Comparison of ENCODE assay signal across 14 cellular contexts in the genomic region with DNA sequence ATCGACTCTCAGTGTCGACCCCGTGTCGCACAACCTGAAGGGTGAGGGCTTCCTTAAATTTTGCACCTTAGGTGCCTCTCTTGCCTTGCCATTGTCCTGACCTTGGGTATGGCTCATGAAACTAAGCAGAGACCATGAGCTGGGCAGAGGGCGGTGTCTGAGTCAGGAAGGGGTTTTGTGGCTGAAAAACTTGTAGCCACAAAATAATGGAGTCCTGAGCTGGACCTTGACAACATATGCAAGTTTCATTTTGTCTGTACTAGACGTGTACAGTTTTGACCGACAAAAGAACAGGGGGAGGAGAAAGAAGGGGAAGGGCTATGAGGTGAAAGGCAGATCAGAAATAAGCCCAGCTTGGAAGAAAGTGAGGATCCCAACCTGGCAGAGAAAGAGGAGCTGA. TPM values are rescaled to one million over a fixed set of nuclear protein-coding genes. Genes with fewer than 3 reads are reported as not detected.
DNase-seq lines count a peak whose midpoint lies in the region; ATAC-seq and TF ChIP-seq lines count a peak whose summit lies in the region.
"Had no signal": no experiment of that assay in that cellular context is flagged by ENCODE, and none has a peak within 500 bp of the region (broad histone marks: within the 10 kb centered on the region; RNA-seq: fewer than 3 reads in every experiment).

No MANE protein-coding gene starts in this region.

- no peaks in the 10 kb centered on the region for H3K36me3 ChIP-seq in Loucy (ENCODE audit: insufficient read depth, low read length)
- H3K36me3 ChIP-seq: sigmoid colon had no signal

- H3K4me3 Mint-ChIP-seq in activated naive CD4-positive, alpha-beta T cell treated with anti-CD3 and anti-CD28 coated beads, Interleukin-2, amount 50 U/mL, for 24 hours: no peak overlapping the region
- H3K4me3 Mint-ChIP-seq in activated naive CD4-positive, alpha-beta T cell treated with anti-CD3 and anti-CD28 coated beads for 36 hours: no peak overlapping the region
- H3K4me3 Mint-ChIP-seq in stimulated activated naive B cell treated with anti-CD40 and anti-IgM and Interleukin-4, amounts not matched to agents 10 μg/mL and 1 μg/mL and 100 μg/mL, for 72 hours: no peak overlapping the region

- CTCF ChIA-PET in activated naive CD4-positive, alpha-beta T cell treated with anti-CD3 and anti-CD28 coated beads for 36 hours (lab: Charles Lee): interaction anchor here (0.6 kb wide), 1 partner anchor 141 kb away, joined by 3 read pairs; no protein-coding TSS in a partner anchor

- peak overlapping the region; percentile 63 for H3K27ac Mint-ChIP-seq in activated naive CD4-positive, alpha-beta T cell treated with anti-CD3 and anti-CD28 coated beads, Interleukin-2, amount 50 U/mL, for 24 hours
- no peak overlapping the region for H3K27ac Mint-ChIP-seq in activated naive CD4-positive, alpha-beta T cell treated with anti-CD3 and anti-CD28 coated beads for 36 hours
- H3K27ac Mint-ChIP-seq in stimulated activated naive B cell treated with anti-CD40 and anti-IgM and Interleukin-4, amounts not matched to agents 10 μg/mL and 1 μg/mL and 100 μg/mL, for 72 hours: peak overlapping the region; percentile 1

- no peak overlapping the region for H3K4me2 ChIP-seq in Loucy (ENCODE audit: low read depth, low read length, poor library complexity, severe bottlenecking)

- intact Hi-C loops in activated naive CD4-positive, alpha-beta T cell treated with anti-CD3 and anti-CD28 coated beads for 36 hours (cut with micrococcal nuclease): no loop called here

- H3K9me3 ChIP-seq in Loucy (ENCODE audit: insufficient read depth, low read depth, low read length): no peaks in the 10 kb centered on the region
- H3K9me3 ChIP-seq: sigmoid colon had no signal

- DNase-seq in activated naive CD4-positive, alpha-beta T cell treated with anti-CD3 and anti-CD28 coated beads for 36 hours: no peak
- DNase-seq in stimulated activated naive B cell treated with anti-CD40 and anti-IgM and Interleukin-4, amounts not matched to agents 10 μg/mL and 1 μg/mL and 100 μg/mL, for 72 hours: no peak
- DNase-seq in NOMO-1 (lab: John Stamatoyannopoulos, UW; ENCODE audit: unreplicated experiment in 2 of 2): no peak
- no peak for DNase-seq in ecto neural progenitor cell (ENCODE audit: low spot score)
- DNase-seq in kidney glomerular epithelial cell (lab: John Stamatoyannopoulos, UW): no peak
- DNase-seq: ACHN; amniotic stem cell; NCI-H748 treated with DMSO at 0.1 percent for 48 hours; sigmoid colon; stimulated activated CD4-positive, alpha-beta T cell treated with anti-CD3 and anti-CD28 coated beads, Interleukin-4, amount 100 ng/mL, for 1 hour had no signal

- peaks cover 37% of the 10 kb centered on the region for H3K4me1 Mint-ChIP-seq in activated naive CD4-positive, alpha-beta T cell treated with anti-CD3 and anti-CD28 coated beads, Interleukin-2, amount 50 U/mL, for 24 hours
- H3K4me1 Mint-ChIP-seq in activated naive CD4-positive, alpha-beta T cell treated with anti-CD3 and anti-CD28 coated beads for 36 hours (ENCODE audit: low read depth): peaks cover 36% of the 10 kb centered on the region
- H3K4me1 Mint-ChIP-seq in stimulated activated naive B cell treated with anti-CD40 and anti-IgM and Interleukin-4, amounts not matched to agents 10 μg/mL and 1 μg/mL and 100 μg/mL, for 72 hours: peaks cover 7 to 22% of the 10 kb centered on the region in 2 donors

- H4K20me1 ChIP-seq in Loucy (ENCODE audit: insufficient read depth, low read length, poor library complexity, severe bottlenecking): no peaks in the 10 kb centered on the region

- no peaks in the 10 kb centered on the region for H3F3A ChIP-seq in Loucy (ENCODE audit: low read depth)

- TF ChIP-seq CTCF in Loucy (conservative IDR thresholded peaks at IDR 0.05; ENCODE audit: low read length): no peak

- H3K9me3 Mint-ChIP-seq in activated naive CD4-positive, alpha-beta T cell treated with anti-CD3 and anti-CD28 coated beads, Interleukin-2, amount 50 U/mL, for 24 hours: no peaks in the 10 kb centered on the region
- no peaks in the 10 kb centered on the region for H3K9me3 Mint-ChIP-seq in activated naive CD4-positive, alpha-beta T cell treated with anti-CD3 and anti-CD28 coated beads for 36 hours
- peaks cover 0 to 1% of the 10 kb centered on the region in 2 donors for H3K9me3 Mint-ChIP-seq in stimulated activated naive B cell treated with anti-CD40 and anti-IgM and Interleukin-4, amounts not matched to agents 10 μg/mL and 1 μg/mL and 100 μg/mL, for 72 hours

- H3K9me2 ChIP-seq in Loucy (replicated peaks; ENCODE audit: low read depth, low read length): no peaks in the 10 kb centered on the region

- H3K27me3 Mint-ChIP-seq in activated naive CD4-positive, alpha-beta T cell treated with anti-CD3 and anti-CD28 coated beads, Interleukin-2, amount 50 U/mL, for 24 hours: no peaks in the 10 kb centered on the region
- H3K27me3 Mint-ChIP-seq in activated naive CD4-positive, alpha-beta T cell treated with anti-CD3 and anti-CD28 coated beads for 36 hours (ENCODE audit: low read depth): no peaks in the 10 kb centered on the region
- peaks cover 7% of the 10 kb centered on the region in 2 donors for H3K27me3 Mint-ChIP-seq in stimulated activated naive B cell treated with anti-CD40 and anti-IgM and Interleukin-4, amounts not matched to agents 10 μg/mL and 1 μg/mL and 100 μg/mL, for 72 hours

- H3K27me3 ChIP-seq in Loucy (ENCODE audit: insufficient read depth, low read length, poor library complexity, severe bottlenecking): no peaks in the 10 kb centered on the region
- H3K27me3 ChIP-seq: sigmoid colon had no signal

- no peak overlapping the region for H3K4me3 ChIP-seq in Loucy (ENCODE audit: low read length, poor library complexity, severe bottlenecking)
- H3K4me3 ChIP-seq: sigmoid colon had no signal

- no peak overlapping the region for H3K9ac ChIP-seq in Loucy (ENCODE audit: low read depth, low read length, poor library complexity, severe bottlenecking)

- peak; percentile 59 for ATAC-seq in HG02642 (IDR thresholded peaks at IDR 0.05; ENCODE audit: poor library complexity, unreplicated experiment)
- ATAC-seq in stimulated activated naive B cell treated with anti-CD40 and anti-IgM and Interleukin-4, amounts not matched to agents 10 μg/mL and 1 μg/mL and 100 μg/mL, for 72 hours (replicated peaks): peak; percentile 86 to 88
- ATAC-seq: activated CD4-positive, CD25-positive, alpha-beta regulatory T cell treated with anti-CD3 and anti-CD28 coated beads, Interleukin-2, amount 50 U/mL, for 24 hours had no signal

- H3K4me1 ChIP-seq in Loucy (ENCODE audit: insufficient read depth, low read length, poor library complexity, severe bottlenecking): peaks cover 35% of the 10 kb centered on the region

- H3K36me3 Mint-ChIP-seq in activated naive CD4-positive, alpha-beta T cell treated with anti-CD3 and anti-CD28 coated beads, Interleukin-2, amount 50 U/mL, for 24 hours: no peaks in the 10 kb centered on the region
- no peaks in the 10 kb centered on the region for H3K36me3 Mint-ChIP-seq in activated naive CD4-positive, alpha-beta T cell treated with anti-CD3 and anti-CD28 coated beads for 36 hours (ENCODE audit: low read depth)
- no peaks in the 10 kb centered on the region for H3K36me3 Mint-ChIP-seq in stimulated activated naive B cell treated with anti-CD40 and anti-IgM and Interleukin-4, amounts not matched to agents 10 μg/mL and 1 μg/mL and 100 μg/mL, for 72 hours

- 0 out of 2 replicates have a peak overlapping the region, but pooled peaks have one; percentile 19 for H2AFZ ChIP-seq in Loucy (ENCODE audit: low read length)

- no peaks in the 10 kb centered on the region for H3K79me2 ChIP-seq in Loucy (ENCODE audit: insufficient read depth, low read length)

RNA-seq across cellular contexts. Expression of a gene that starts 8.3 kb away (rescaled TPM):
- 10 to 100 TPM; 36.9 to 41.0 TPM for total RNA-seq in activated naive CD4-positive, alpha-beta T cell treated with anti-CD3 and anti-CD28 coated beads for 36 hours
